Comparison of ENCODE assay signal across 15 cellular contexts in genomic region chr3:169914321-169914720, GRCh38. TPM values are rescaled to one million over a fixed set of nuclear protein-coding genes. Genes with fewer than 3 reads are reported as not detected.
A peak's percentile ranks its signal among the peaks of the same experiment; 100 is the strongest.
DNase-seq lines count a peak whose midpoint lies in the region; ATAC-seq and TF ChIP-seq lines count a peak whose summit lies in the region.
"Had no signal": no experiment of that assay in that cellular context is flagged by ENCODE, and none has a peak within 500 bp of the region (broad histone marks: within the 10 kb centered on the region; RNA-seq: fewer than 3 reads in every experiment).

No MANE protein-coding gene starts in this region.

- peak; percentile 71 for ATAC-seq in Right ventricle myocardium superior (ENCODE audit: poor library complexity)
- ATAC-seq in Right ventricle myocardium inferior = no peak
- ATAC-seq in upper lobe of left lung (ENCODE audit: low FRiP score in 2 of 2) = no peak
- no peak for ATAC-seq in gastroesophageal sphincter
- ATAC-seq: WTC11 had no signal

- intact Hi-C loops in Right ventricle myocardium superior (cut with DNase I) (no loop called here), Right ventricle myocardium inferior (cut with DNase I) (no loop called here)

- TF ChIP-seq EP300 in SK-N-SH (IDR thresholded peaks at IDR 0.05; ENCODE audit: borderline replicate concordance in 1 of 2, low read depth in 1 of 2, low read length in 1 of 2) = no peak
- no peak for TF ChIP-seq EP300 in upper lobe of left lung (IDR thresholded peaks at IDR 0.05)
- no peak for TF ChIP-seq EP300 in gastroesophageal sphincter (IDR thresholded peaks at IDR 0.05)

- no peak overlapping the region for H2BK15ac ChIP-seq in mesendoderm (replicated peaks; ENCODE audit: low read depth)

- CTCF ChIA-PET in SK-N-SH (lab: Yijun Ruan, JAX) = interaction anchor here (0.6 kb wide), 1 partner anchor 320 kb away, joined by 3 read pairs; no protein-coding TSS in a partner anchor

- no peak overlapping the region for H3K18ac ChIP-seq in mesendoderm (ENCODE audit: low read length)

- H3K4me2 ChIP-seq in SK-N-SH = no peak overlapping the region
- H3K4me2 ChIP-seq in mesendoderm (ENCODE audit: low read length) = no peak overlapping the region

- no peak overlapping the region for H2BK5ac ChIP-seq in mesendoderm (ENCODE audit: low read length)

- H3K27me3 ChIP-seq in SK-N-SH (ENCODE audit: insufficient read depth) (no peaks in the 10 kb centered on the region), upper lobe of left lung (no peaks in the 10 kb centered on the region), mesendoderm (ENCODE audit: insufficient read depth, low read length, poor library complexity) (no peaks in the 10 kb centered on the region), gastroesophageal sphincter (no peaks in the 10 kb centered on the region)
- H3K27me3 ChIP-seq: SJCRH30 had no signal

- H3K4me3 ChIP-seq in SK-N-SH (ENCODE audit: low read depth in 2 of 2, low read length in 1 of 2) (no peak overlapping the region), upper lobe of left lung (no peak overlapping the region), mesendoderm (ENCODE audit: low read length) (no peak overlapping the region), gastroesophageal sphincter (no peak overlapping the region)
- H3K4me3 ChIP-seq: SJCRH30 had no signal

- no peaks in the 10 kb centered on the region for H3F3A ChIP-seq in SK-N-SH (replicated peaks; ENCODE audit: insufficient read depth)

- no peak overlapping the region for H3K9ac ChIP-seq in SK-N-SH
- no peak overlapping the region for H3K9ac ChIP-seq in mesendoderm (ENCODE audit: low read length)

- H4K8ac ChIP-seq in mesendoderm (ENCODE audit: low read depth, low read length) = no peak overlapping the region

- TF ChIP-seq RAD21 in SK-N-SH (IDR thresholded peaks at IDR 0.05; ENCODE audit: low read length) = no peak

- H2BK120ac ChIP-seq in mesendoderm (ENCODE audit: low read depth, low read length) = no peak overlapping the region

- H3K79me1 ChIP-seq in mesendoderm (ENCODE audit: low read length) = no peaks in the 10 kb centered on the region

- no peaks in the 10 kb centered on the region for H3K9me2 ChIP-seq in SK-N-SH

- H3K36me3 ChIP-seq in SK-N-SH (replicated peaks in 1 of 2; ENCODE audit: control insufficient read depth in 1 of 2, insufficient read depth in 2 of 2, low read length in 1 of 2) (no peaks in the 10 kb centered on the region), upper lobe of left lung (no peaks in the 10 kb centered on the region), mesendoderm (ENCODE audit: control insufficient read depth, insufficient read depth, low read length) (no peaks in the 10 kb centered on the region), gastroesophageal sphincter (no peaks in the 10 kb centered on the region)
- H3K36me3 ChIP-seq: SJCRH30 had no signal

- POLR2A ChIA-PET in SK-N-SH (lab: Yijun Ruan, JAX) = no interaction called here

- no peak overlapping the region for H3K4ac ChIP-seq in mesendoderm (ENCODE audit: low read depth, low read length)

- no peaks in the 10 kb centered on the region for H3K9me3 ChIP-seq in SK-N-SH
- no peaks in the 10 kb centered on the region for H3K9me3 ChIP-seq in upper lobe of left lung
- no peaks in the 10 kb centered on the region for H3K9me3 ChIP-seq in gastroesophageal sphincter
- H3K9me3 ChIP-seq: SJCRH30 had no signal

- no peak overlapping the region for H2AK5ac ChIP-seq in mesendoderm (ENCODE audit: low read length)

- H3K27ac ChIP-seq in SK-N-SH (ENCODE audit: low read depth in 2 of 2, low read length in 1 of 2) (no peak overlapping the region), upper lobe of left lung (no peak overlapping the region), mesendoderm (ENCODE audit: low read depth, low read length) (no peak overlapping the region), gastroesophageal sphincter (no peak overlapping the region)
- H3K27ac ChIP-seq: SJCRH30 had no signal

- no peak overlapping the region for H3K56ac ChIP-seq in mesendoderm (ENCODE audit: low read length)

- H2AFZ ChIP-seq in SK-N-SH (ENCODE audit: low read depth) = no peak overlapping the region

- H3K79me2 ChIP-seq in SK-N-SH (ENCODE audit: insufficient read depth) = no peaks in the 10 kb centered on the region
- H3K79me2 ChIP-seq in mesendoderm (ENCODE audit: control insufficient read depth, insufficient read depth, low read length) = no peaks in the 10 kb centered on the region

- H3K23ac ChIP-seq in mesendoderm (ENCODE audit: low read length) = no peak overlapping the region

- no peak for TF ChIP-seq CTCF in SK-N-SH (IDR thresholded peaks at IDR 0.05)
- TF ChIP-seq CTCF in upper lobe of left lung (IDR thresholded peaks at IDR 0.05) = no peak
- no peak for TF ChIP-seq CTCF in gastroesophageal sphincter (IDR thresholded peaks at IDR 0.05)

- H3K4me1 ChIP-seq in SK-N-SH (ENCODE audit: control insufficient read depth in 1 of 2, insufficient read depth in 2 of 2, low read depth in 1 of 2, low read length in 1 of 2) (no peaks in the 10 kb centered on the region; a peak in 2 of 4 replicates), upper lobe of left lung (no peaks in the 10 kb centered on the region), mesendoderm (ENCODE audit: control insufficient read depth, low read depth, low read length) (no peaks in the 10 kb centered on the region), gastroesophageal sphincter (no peaks in the 10 kb centered on the region)
- H3K4me1 ChIP-seq: SJCRH30 had no signal

- no peak for DNase-seq in Right ventricle myocardium superior
- DNase-seq in Right ventricle myocardium inferior (ENCODE audit: missing footprints) = no peak
- DNase-seq in SK-N-SH = peak; percentile 15
- DNase-seq in fibroblast of peridontal ligament (ENCODE audit: extremely low read depth) = peak; percentile 46
- no peak for DNase-seq in upper lobe of left lung
- no peak for DNase-seq in pons (ENCODE audit: low spot score)
- DNase-seq in mesendoderm = no peak
- DNase-seq: activated CD8-positive, alpha-beta memory T cell treated with anti-CD3 and anti-CD28 coated beads, Interleukin-2, amount 50 U/mL, for 48 hours; amygdala; Kasumi-1; NCI-H446 treated with DMSO at 0.1 percent for 48 hours had no signal

- TF ChIP-seq POLR2A in upper lobe of left lung (IDR thresholded peaks at IDR 0.05) = no peak
- no peak for TF ChIP-seq POLR2A in gastroesophageal sphincter (IDR thresholded peaks at IDR 0.05)

- no peaks in the 10 kb centered on the region for H4K20me1 ChIP-seq in SK-N-SH (ENCODE audit: insufficient read depth)

- 7% methylated on average over 2 of the region's 2 CpGs for WGBS in SK-N-SH (ENCODE audit: low lambda C conversion rate)
- WGBS in upper lobe of left lung, 2 donors = 52 to 55% methylated on average over 2 of the region's 2 CpGs
- WGBS in mesendoderm (ENCODE audit: extremely low coverage, insufficient coverage, low lambda C conversion rate) = no CpG with 5 or more reads among the region's 2 CpGs
- WGBS in gastroesophageal sphincter (ENCODE audit: low coverage in 1 of 2), 2 donors = 51 to 69% methylated on average over 2 of the region's 2 CpGs

- H4K5ac ChIP-seq in mesendoderm (ENCODE audit: low read length) = no peak overlapping the region

TF ChIP-seq in SK-N-SH, 30 proteins besides CTCF, POLR2A, EP300 and RAD21:
- TF ChIP-seq FOSL2 (IDR thresholded peaks at IDR 0.05; ENCODE audit: borderline replicate concordance, low read depth) (peak; percentile 18; the same call in 1 of the 2 replicates), MEF2A (IDR thresholded peaks at IDR 0.05; ENCODE audit: borderline replicate concordance, low read depth) (no peak)
TF ChIP-seq in SK-N-SH: peak in this region for 1.

RNA-seq across cellular contexts. Expression of gene SAMD7, which starts 2.9 kb away (rescaled TPM):
- total RNA-seq in Right ventricle myocardium superior = not detected
- total RNA-seq in Right ventricle myocardium inferior = not detected
- not detected in 2 replicates for polyA plus RNA-seq in SK-N-SH (2012; rRNA removed)
- 0.01 TPM in 1 of 2 replicates, not detected in the other for polyA plus RNA-seq in SK-N-SH (2012; cell fraction: cytosol; rRNA removed)
- polyA plus RNA-seq in SK-N-SH (2012; cell fraction: nucleus; rRNA removed) = not detected in 2 replicates
- not detected for total RNA-seq in upper lobe of left lung
- polyA plus RNA-seq in mesendoderm (2013, experiment 1 of 2) = not detected
- not detected for polyA plus RNA-seq in mesendoderm (2013, experiment 2 of 2)
- total RNA-seq in gastroesophageal sphincter = not detected
- total RNA-seq: SJCRH30, WTC11 had no signal
- polyA plus RNA-seq: thymus had no signal

RNA-seq across cellular contexts. Expression of gene LRRC31, which starts 44.6 kb away (rescaled TPM):
- total RNA-seq in Right ventricle myocardium superior (not detected), Right ventricle myocardium inferior (not detected), upper lobe of left lung (1 to 10 TPM in 4 of 6 donors, under 1 TPM in 2; 0.34 to 5.6 (median 1.3) TPM), gastroesophageal sphincter (under 1 TPM in 1 of 4 donors, not detected in 3; 0.35 TPM)
- polyA plus RNA-seq in SK-N-SH (2012; rRNA removed) = not detected in 2 replicates
- polyA plus RNA-seq in SK-N-SH (2012; cell fraction: cytosol; rRNA removed) = not detected in 2 replicates
- not detected in 2 replicates for polyA plus RNA-seq in SK-N-SH (2012; cell fraction: nucleus; rRNA removed)
- polyA plus RNA-seq in mesendoderm (2013, experiment 1 of 2) = 0.01 TPM
- polyA plus RNA-seq in mesendoderm (2013, experiment 2 of 2) = not detected
- total RNA-seq: SJCRH30, WTC11 had no signal

RNA-seq across cellular contexts. Expression of gene SEC62, which starts 52.3 kb away (rescaled TPM):
- total RNA-seq in Right ventricle myocardium superior (85.4 TPM), Right ventricle myocardium inferior (78.0 TPM), upper lobe of left lung (100 to 1,000 TPM in 2 of 6 donors, 10 to 100 TPM in 4; 30.0 to 129 (median 72.9) TPM), gastroesophageal sphincter (10 to 100 TPM; 75.9 to 88.8 (median 82.4) TPM)
- polyA plus RNA-seq in SK-N-SH (2012; rRNA removed) = 15.0 and 21.7 TPM in 2 replicates
- 21.7 and 29.8 TPM in 2 replicates for polyA plus RNA-seq in SK-N-SH (2012; cell fraction: cytosol; rRNA removed)
- 5.8 and 16.3 TPM in 2 replicates for polyA plus RNA-seq in SK-N-SH (2012; cell fraction: nucleus; rRNA removed)
- polyA plus RNA-seq in mesendoderm (2013, experiment 1 of 2) = 214 TPM
- polyA plus RNA-seq in mesendoderm (2013, experiment 2 of 2) = 216 TPM

Comparison
In these comparisons a context has a peak if more than half of its experiments do, and no peak if none do; other contexts are left out.
1. DNase-seq: peak in SK-N-SH (single experiment) and fibroblast of peridontal ligament (single experiment); none in Right ventricle myocardium superior (single experiment), Right ventricle myocardium inferior (single experiment), upper lobe of left lung (0 of 2), pons (single experiment) and mesendoderm (single experiment).